21 cellular contexts compared by ENCODE assay signal in genomic region chr14:99141236-99141635, GRCh38.
DNase-seq lines count a peak whose midpoint lies in the region; ATAC-seq, FAIRE-seq and TF ChIP-seq lines count a peak whose summit lies in the region.
"Had no signal": no experiment of that assay in that cellular context is flagged by ENCODE, and none has a peak within 500 bp of the region (broad histone marks: within the 10 kb centered on the region; RNA-seq: fewer than 3 reads in every experiment).

No MANE protein-coding gene starts in this region.

- H3K4me3 ChIP-seq in kidney (ENCODE audit: low read length in 2 of 2) = no peak overlapping the region
- no peak overlapping the region for H3K4me3 ChIP-seq in neural progenitor cell
- H3K4me3 ChIP-seq: BLaER1 had no signal

- H3K9ac ChIP-seq in kidney (ENCODE audit: low read length in 2 of 2) (no peak overlapping the region), neural progenitor cell (no peak overlapping the region)
- H3K9ac ChIP-seq: BLaER1 had no signal

- no peaks in the 10 kb centered on the region for H3K36me3 Mint-ChIP-seq in natural killer cell treated with Interleukin-12 subunit alpha and Interleukin-12 subunit beta and Interleukin-15 and Interleukin-18, amount 100 ng/mL, for 72 hours
- H3K36me3 Mint-ChIP-seq in natural killer cell (no peaks in the 10 kb centered on the region), neural progenitor cell (no peaks in the 10 kb centered on the region)
- H3K36me3 Mint-ChIP-seq: CD14-positive monocyte; CD4-positive, alpha-beta memory T cell; IgD-negative memory B cell had no signal

- no peak overlapping the region for H3K4me3 Mint-ChIP-seq in natural killer cell treated with Interleukin-12 subunit alpha and Interleukin-12 subunit beta and Interleukin-15 and Interleukin-18, amount 100 ng/mL, for 72 hours
- H3K4me3 Mint-ChIP-seq in natural killer cell (no peak overlapping the region), neural progenitor cell (no peak overlapping the region)
- H3K4me3 Mint-ChIP-seq: CD4-positive, alpha-beta memory T cell; IgD-negative memory B cell had no signal

- no peak overlapping the region for H2AFZ ChIP-seq in neural progenitor cell (replicated peaks)

- H3K27me3 Mint-ChIP-seq in natural killer cell treated with Interleukin-12 subunit alpha and Interleukin-12 subunit beta and Interleukin-15 and Interleukin-18, amount 100 ng/mL, for 72 hours = no peaks in the 10 kb centered on the region
- H3K27me3 Mint-ChIP-seq in natural killer cell (ENCODE audit: low read depth in 2 of 2) (no peaks in the 10 kb centered on the region), neural progenitor cell (ENCODE audit: insufficient read depth, low read depth) (peaks cover 7% of the 10 kb centered on the region)
- H3K27me3 Mint-ChIP-seq: CD4-positive, alpha-beta memory T cell; IgD-negative memory B cell had no signal

- no peak for ATAC-seq in natural killer cell treated with Interleukin-12 subunit alpha and Interleukin-12 subunit beta and Interleukin-15 and Interleukin-18, amount 100 ng/mL, for 72 hours
- ATAC-seq in natural killer cell (no peak), HG03280 (IDR thresholded peaks at IDR 0.05; ENCODE audit: unreplicated experiment) (no peak), GM19328 (IDR thresholded peaks at IDR 0.05; ENCODE audit: unreplicated experiment) (no peak), HG03565 (IDR thresholded peaks at IDR 0.05; ENCODE audit: unreplicated experiment) (no peak)

- peak; percentile 54 for DNase-seq in natural killer cell treated with Interleukin-12 subunit alpha and Interleukin-12 subunit beta and Interleukin-15 and Interleukin-18, amount 100 ng/mL, for 72 hours (ENCODE audit: low spot score)
- DNase-seq in natural killer cell (no peak), kidney (peak; percentile 7), neural progenitor cell (ENCODE audit: low spot score) (no peak), posterior cingulate gyrus (no peak)
- DNase-seq: 8988T; CD4-positive, alpha-beta memory T cell; DMS153; DMS79; GDM1; GOT3; H7 had no signal

- intact Hi-C loops in natural killer cell (cut with micrococcal nuclease) (no loop called here), kidney (cut with DNase I) (no loop called here), posterior cingulate gyrus (cut with DNase I) (no loop called here)

- no peak for TF ChIP-seq CTCF in natural killer cell (IDR thresholded peaks at IDR 0.05)
- TF ChIP-seq CTCF in kidney (IDR thresholded peaks at IDR 0.05; ENCODE audit: borderline replicate concordance, extremely low read depth, insufficient read depth) = no peak
- no peak for TF ChIP-seq CTCF in neural progenitor cell (IDR thresholded peaks at IDR 0.05)

- H4K20me1 ChIP-seq in neural progenitor cell (ENCODE audit: low read depth) = no peaks in the 10 kb centered on the region
- H4K20me1 ChIP-seq: BLaER1 had no signal

- peaks cover 21 to 23% of the 10 kb centered on the region in 2 donors for H3K4me1 Mint-ChIP-seq in natural killer cell treated with Interleukin-12 subunit alpha and Interleukin-12 subunit beta and Interleukin-15 and Interleukin-18, amount 100 ng/mL, for 72 hours (ENCODE audit: low read depth in 2 of 2)
- H3K4me1 Mint-ChIP-seq in natural killer cell (peaks cover 16 to 19% of the 10 kb centered on the region in 2 donors), neural progenitor cell (peaks cover 21% of the 10 kb centered on the region)
- H3K4me1 Mint-ChIP-seq: IgD-negative memory B cell had no signal

- H3K27ac ChIP-seq in kidney (ENCODE audit: low read depth in 2 of 2, low read length in 2 of 2) (no peak overlapping the region), neural progenitor cell (no peak overlapping the region)
- H3K27ac ChIP-seq: BLaER1 had no signal

- H3K36me3 ChIP-seq in kidney (ENCODE audit: control insufficient read depth in 1 of 2, insufficient read depth in 2 of 2, low read length in 2 of 2) (no peaks in the 10 kb centered on the region), neural progenitor cell (no peaks in the 10 kb centered on the region)
- H3K36me3 ChIP-seq: BLaER1 had no signal

- no peaks in the 10 kb centered on the region for H3K79me2 ChIP-seq in neural progenitor cell (ENCODE audit: low read depth)

- H3K9me3 ChIP-seq in kidney (ENCODE audit: control insufficient read depth in 1 of 2, low read length in 2 of 2) = no peaks in the 10 kb centered on the region
- no peaks in the 10 kb centered on the region for H3K9me3 ChIP-seq in neural progenitor cell (ENCODE audit: low read depth)

- no peaks in the 10 kb centered on the region for H3F3A ChIP-seq in neural progenitor cell (ENCODE audit: low read depth)

- H3K9me3 Mint-ChIP-seq in natural killer cell treated with Interleukin-12 subunit alpha and Interleukin-12 subunit beta and Interleukin-15 and Interleukin-18, amount 100 ng/mL, for 72 hours = no peaks in the 10 kb centered on the region
- H3K9me3 Mint-ChIP-seq in natural killer cell (no peaks in the 10 kb centered on the region), neural progenitor cell (peaks cover 5% of the 10 kb centered on the region)
- H3K9me3 Mint-ChIP-seq: CD4-positive, alpha-beta memory T cell had no signal

- no peak overlapping the region for H3K27ac Mint-ChIP-seq in natural killer cell treated with Interleukin-12 subunit alpha and Interleukin-12 subunit beta and Interleukin-15 and Interleukin-18, amount 100 ng/mL, for 72 hours
- H3K27ac Mint-ChIP-seq in natural killer cell (no peak overlapping the region), neural progenitor cell (peak overlapping the region; percentile 78)
- H3K27ac Mint-ChIP-seq: CD14-positive monocyte; CD4-positive, alpha-beta memory T cell; IgD-negative memory B cell had no signal

- H3K4me1 ChIP-seq in kidney (ENCODE audit: control insufficient read depth in 1 of 2, insufficient read depth in 1 of 2, low read depth in 1 of 2, low read length in 2 of 2) (no peaks in the 10 kb centered on the region), neural progenitor cell (no peaks in the 10 kb centered on the region)

- H3K4me2 ChIP-seq in neural progenitor cell = no peak overlapping the region
- H3K4me2 ChIP-seq: BLaER1 had no signal

- FAIRE-seq in kidney (lab: Jason Lieb, UNC) = no peak
- FAIRE-seq: GM12892, GM18507, HTR-8/SVneo had no signal

- H3K27me3 ChIP-seq in neural progenitor cell = no peaks in the 10 kb centered on the region
- H3K27me3 ChIP-seq: BLaER1 had no signal

Comparison
In these comparisons a context has a peak if more than half of its experiments do, and no peak if none do; other contexts are left out.
1. DNase-seq: peak in natural killer cell treated with Interleukin-12 subunit alpha and Interleukin-12 subunit beta and Interleukin-15 and Interleukin-18, amount 100 ng/mL, for 72 hours (single experiment) and kidney (single experiment); none in natural killer cell (single experiment), neural progenitor cell (single experiment) and posterior cingulate gyrus (0 of 10).